ENCODE assay signal across 1 cellular context in the genomic region with DNA sequence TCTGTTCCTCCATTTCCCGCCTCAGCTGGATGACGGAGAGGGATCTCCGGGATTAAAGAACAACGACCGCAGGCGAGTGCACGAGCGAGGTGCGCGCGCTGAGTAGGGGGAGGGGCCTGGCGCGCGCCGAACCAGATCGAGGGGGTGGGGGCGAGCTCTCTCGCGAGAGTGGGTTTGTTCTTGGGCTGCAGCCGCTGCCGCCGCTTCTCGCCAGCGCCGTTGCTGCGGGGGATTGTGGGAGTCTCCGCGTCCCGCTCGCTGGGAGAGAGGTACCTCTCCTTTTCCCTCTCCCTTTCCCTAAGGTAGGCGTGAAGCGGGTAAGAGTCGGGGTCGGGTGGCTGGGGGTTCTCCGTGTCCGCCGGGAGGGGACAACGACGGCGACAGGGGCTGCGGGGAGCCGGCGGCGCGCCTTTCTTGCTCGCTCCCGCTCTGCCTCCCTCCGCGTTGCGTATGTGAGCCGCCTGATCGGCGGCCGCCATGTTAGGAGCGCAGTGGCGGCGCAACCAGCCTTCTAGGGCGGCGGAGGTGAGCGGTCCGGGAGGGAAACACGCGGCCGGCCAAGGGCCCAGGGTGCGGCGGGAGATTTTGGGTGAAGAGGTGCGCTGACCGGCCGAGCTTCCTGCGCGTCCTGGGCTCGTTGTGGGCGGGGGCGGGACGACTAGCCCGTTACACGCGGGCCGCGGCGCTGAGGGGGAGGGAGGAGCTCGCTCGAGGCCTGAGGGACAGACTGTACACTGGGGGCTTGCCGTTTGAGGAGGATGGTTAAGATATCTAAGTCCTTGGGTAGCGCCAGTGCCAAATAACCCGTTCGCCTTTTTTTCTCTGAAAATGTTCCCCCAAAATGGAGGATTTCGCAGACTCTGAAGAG.
TF ChIP-seq lines count a peak whose summit lies in the region.

A gene with protein sequence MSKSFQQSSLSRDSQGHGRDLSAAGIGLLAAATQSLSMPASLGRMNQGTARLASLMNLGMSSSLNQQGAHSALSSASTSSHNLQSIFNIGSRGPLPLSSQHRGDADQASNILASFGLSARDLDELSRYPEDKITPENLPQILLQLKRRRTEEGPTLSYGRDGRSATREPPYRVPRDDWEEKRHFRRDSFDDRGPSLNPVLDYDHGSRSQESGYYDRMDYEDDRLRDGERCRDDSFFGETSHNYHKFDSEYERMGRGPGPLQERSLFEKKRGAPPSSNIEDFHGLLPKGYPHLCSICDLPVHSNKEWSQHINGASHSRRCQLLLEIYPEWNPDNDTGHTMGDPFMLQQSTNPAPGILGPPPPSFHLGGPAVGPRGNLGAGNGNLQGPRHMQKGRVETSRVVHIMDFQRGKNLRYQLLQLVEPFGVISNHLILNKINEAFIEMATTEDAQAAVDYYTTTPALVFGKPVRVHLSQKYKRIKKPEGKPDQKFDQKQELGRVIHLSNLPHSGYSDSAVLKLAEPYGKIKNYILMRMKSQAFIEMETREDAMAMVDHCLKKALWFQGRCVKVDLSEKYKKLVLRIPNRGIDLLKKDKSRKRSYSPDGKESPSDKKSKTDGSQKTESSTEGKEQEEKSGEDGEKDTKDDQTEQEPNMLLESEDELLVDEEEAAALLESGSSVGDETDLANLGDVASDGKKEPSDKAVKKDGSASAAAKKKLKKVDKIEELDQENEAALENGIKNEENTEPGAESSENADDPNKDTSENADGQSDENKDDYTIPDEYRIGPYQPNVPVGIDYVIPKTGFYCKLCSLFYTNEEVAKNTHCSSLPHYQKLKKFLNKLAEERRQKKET (plus strand): TSS at position 237 of the 868 bp plus-strand sequence. CDS start 13,676 bp downstream, outside the sequence.

TF ChIP-seq in HepG2, 621 proteins besides CTCF, POLR2A, EP300 and RAD21 (continued from another document and continues in another):
- TF ChIP-seq ZNF674 (CRISPR knock-in tag; IDR thresholded peaks at IDR 0.05; ENCODE audit: low read depth) (0 out of 2 replicates have a peak, but pooled peaks have one; percentile 58), GPN1 (CRISPR knock-in tag; IDR thresholded peaks at IDR 0.05; ENCODE audit: borderline replicate concordance) (no peak), LCORL (IDR thresholded peaks at IDR 0.05) (no peak), LCORL (CRISPR knock-in tag; IDR thresholded peaks at IDR 0.05) (peak; percentile 40; the same call in 1 of the 2 replicates), ZFP82 (CRISPR knock-in tag; IDR thresholded peaks at IDR 0.05; ENCODE audit: borderline replicate concordance) (no peak), GLI4 (CRISPR knock-in tag; IDR thresholded peaks at IDR 0.05; ENCODE audit: borderline replicate concordance) (0 out of 2 replicates have a peak, but pooled peaks have one; percentile 22), ZFP41 (CRISPR knock-in tag; IDR thresholded peaks at IDR 0.05; ENCODE audit: borderline replicate concordance) (no peak), ASH2L (IDR thresholded peaks at IDR 0.05; ENCODE audit: insufficient read length, low read depth, low read length) (peak; percentile 91), SAFB2 (CRISPR knock-in tag; IDR thresholded peaks at IDR 0.05; ENCODE audit: borderline replicate concordance, low read depth) (peak; percentile 55), FOXK1 (CRISPR knock-in tag; IDR thresholded peaks at IDR 0.05; ENCODE audit: borderline replicate concordance, low read depth) (peak; percentile 38; the same call in 1 of the 2 replicates), ZNF136 (CRISPR knock-in tag; IDR thresholded peaks at IDR 0.05; ENCODE audit: low read depth) (peak; percentile 81; the same call in 1 of the 2 replicates), ZNF660 (CRISPR knock-in tag; IDR thresholded peaks at IDR 0.05; ENCODE audit: borderline replicate concordance, low read depth) (no peak), ARID3A (IDR thresholded peaks at IDR 0.05; ENCODE audit: low read depth, low read length) (peak; percentile 55; the same call in 1 of the 2 replicates), GMEB2 (CRISPR knock-in tag; IDR thresholded peaks at IDR 0.05; ENCODE audit: low read depth) (no peak), MED1 (CRISPR knock-in tag; IDR thresholded peaks at IDR 0.05) (peak; percentile 70; the same call in 1 of the 2 replicates)
- TF ChIP-seq, protein P1, sequence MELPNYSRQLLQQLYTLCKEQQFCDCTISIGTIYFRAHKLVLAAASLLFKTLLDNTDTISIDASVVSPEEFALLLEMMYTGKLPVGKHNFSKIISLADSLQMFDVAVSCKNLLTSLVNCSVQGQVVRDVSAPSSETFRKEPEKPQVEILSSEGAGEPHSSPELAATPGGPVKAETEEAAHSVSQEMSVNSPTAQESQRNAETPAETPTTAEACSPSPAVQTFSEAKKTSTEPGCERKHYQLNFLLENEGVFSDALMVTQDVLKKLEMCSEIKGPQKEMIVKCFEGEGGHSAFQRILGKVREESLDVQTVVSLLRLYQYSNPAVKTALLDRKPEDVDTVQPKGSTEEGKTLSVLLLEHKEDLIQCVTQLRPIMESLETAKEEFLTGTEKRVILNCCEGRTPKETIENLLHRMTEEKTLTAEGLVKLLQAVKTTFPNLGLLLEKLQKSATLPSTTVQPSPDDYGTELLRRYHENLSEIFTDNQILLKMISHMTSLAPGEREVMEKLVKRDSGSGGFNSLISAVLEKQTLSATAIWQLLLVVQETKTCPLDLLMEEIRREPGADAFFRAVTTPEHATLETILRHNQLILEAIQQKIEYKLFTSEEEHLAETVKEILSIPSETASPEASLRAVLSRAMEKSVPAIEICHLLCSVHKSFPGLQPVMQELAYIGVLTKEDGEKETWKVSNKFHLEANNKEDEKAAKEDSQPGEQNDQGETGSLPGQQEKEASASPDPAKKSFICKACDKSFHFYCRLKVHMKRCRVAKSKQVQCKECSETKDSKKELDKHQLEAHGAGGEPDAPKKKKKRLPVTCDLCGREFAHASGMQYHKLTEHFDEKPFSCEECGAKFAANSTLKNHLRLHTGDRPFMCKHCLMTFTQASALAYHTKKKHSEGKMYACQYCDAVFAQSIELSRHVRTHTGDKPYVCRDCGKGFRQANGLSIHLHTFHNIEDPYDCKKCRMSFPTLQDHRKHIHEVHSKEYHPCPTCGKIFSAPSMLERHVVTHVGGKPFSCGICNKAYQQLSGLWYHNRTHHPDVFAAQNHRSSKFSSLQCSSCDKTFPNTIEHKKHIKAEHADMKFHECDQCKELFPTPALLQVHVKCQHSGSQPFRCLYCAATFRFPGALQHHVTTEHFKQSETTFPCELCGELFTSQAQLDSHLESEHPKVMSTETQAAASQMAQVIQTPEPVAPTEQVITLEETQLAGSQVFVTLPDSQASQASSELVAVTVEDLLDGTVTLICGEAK (IDR thresholded peaks at IDR 0.05) = no peak
- TF ChIP-seq, protein P1 (CRISPR knock-in tag; IDR thresholded peaks at IDR 0.05) = peak; percentile 53
- TF ChIP-seq, protein P2, sequence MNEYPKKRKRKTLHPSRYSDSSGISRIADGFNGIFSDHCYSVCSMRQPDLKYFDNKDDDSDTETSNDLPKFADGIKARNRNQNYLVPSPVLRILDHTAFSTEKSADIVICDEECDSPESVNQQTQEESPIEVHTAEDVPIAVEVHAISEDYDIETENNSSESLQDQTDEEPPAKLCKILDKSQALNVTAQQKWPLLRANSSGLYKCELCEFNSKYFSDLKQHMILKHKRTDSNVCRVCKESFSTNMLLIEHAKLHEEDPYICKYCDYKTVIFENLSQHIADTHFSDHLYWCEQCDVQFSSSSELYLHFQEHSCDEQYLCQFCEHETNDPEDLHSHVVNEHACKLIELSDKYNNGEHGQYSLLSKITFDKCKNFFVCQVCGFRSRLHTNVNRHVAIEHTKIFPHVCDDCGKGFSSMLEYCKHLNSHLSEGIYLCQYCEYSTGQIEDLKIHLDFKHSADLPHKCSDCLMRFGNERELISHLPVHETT (CRISPR knock-in tag; conservative IDR thresholded peaks at IDR 0.05) = peak; percentile 45; the same call in 1 of the 2 replicates
- TF ChIP-seq, protein P3, sequence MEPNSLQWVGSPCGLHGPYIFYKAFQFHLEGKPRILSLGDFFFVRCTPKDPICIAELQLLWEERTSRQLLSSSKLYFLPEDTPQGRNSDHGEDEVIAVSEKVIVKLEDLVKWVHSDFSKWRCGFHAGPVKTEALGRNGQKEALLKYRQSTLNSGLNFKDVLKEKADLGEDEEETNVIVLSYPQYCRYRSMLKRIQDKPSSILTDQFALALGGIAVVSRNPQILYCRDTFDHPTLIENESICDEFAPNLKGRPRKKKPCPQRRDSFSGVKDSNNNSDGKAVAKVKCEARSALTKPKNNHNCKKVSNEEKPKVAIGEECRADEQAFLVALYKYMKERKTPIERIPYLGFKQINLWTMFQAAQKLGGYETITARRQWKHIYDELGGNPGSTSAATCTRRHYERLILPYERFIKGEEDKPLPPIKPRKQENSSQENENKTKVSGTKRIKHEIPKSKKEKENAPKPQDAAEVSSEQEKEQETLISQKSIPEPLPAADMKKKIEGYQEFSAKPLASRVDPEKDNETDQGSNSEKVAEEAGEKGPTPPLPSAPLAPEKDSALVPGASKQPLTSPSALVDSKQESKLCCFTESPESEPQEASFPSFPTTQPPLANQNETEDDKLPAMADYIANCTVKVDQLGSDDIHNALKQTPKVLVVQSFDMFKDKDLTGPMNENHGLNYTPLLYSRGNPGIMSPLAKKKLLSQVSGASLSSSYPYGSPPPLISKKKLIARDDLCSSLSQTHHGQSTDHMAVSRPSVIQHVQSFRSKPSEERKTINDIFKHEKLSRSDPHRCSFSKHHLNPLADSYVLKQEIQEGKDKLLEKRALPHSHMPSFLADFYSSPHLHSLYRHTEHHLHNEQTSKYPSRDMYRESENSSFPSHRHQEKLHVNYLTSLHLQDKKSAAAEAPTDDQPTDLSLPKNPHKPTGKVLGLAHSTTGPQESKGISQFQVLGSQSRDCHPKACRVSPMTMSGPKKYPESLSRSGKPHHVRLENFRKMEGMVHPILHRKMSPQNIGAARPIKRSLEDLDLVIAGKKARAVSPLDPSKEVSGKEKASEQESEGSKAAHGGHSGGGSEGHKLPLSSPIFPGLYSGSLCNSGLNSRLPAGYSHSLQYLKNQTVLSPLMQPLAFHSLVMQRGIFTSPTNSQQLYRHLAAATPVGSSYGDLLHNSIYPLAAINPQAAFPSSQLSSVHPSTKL (CRISPR knock-in tag; IDR thresholded peaks at IDR 0.05) = no peak; the same call in 1 of the 2 replicates
- TF ChIP-seq, protein P4, sequence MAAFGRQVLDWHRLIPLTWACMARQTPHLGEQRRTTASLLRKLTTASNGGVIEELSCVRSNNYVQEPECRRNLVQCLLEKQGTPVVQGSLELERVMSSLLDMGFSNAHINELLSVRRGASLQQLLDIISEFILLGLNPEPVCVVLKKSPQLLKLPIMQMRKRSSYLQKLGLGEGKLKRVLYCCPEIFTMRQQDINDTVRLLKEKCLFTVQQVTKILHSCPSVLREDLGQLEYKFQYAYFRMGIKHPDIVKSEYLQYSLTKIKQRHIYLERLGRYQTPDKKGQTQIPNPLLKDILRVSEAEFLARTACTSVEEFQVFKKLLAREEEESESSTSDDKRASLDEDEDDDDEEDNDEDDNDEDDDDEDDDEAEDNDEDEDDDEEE (CRISPR knock-in tag; IDR thresholded peaks at IDR 0.05) = no peak; the same call in 1 of the 2 replicates
